In genomic region chr15:73052679-73053397, GRCh38 we compare ENCODE assay signal across 8 cellular contexts. TPM values are rescaled to one million over a fixed set of nuclear protein-coding genes. Genes with fewer than 3 reads are reported as not detected.
A peak's percentile ranks its signal among the peaks of the same experiment; 100 is the strongest.
DNase-seq lines count a peak whose midpoint lies in the region; ATAC-seq and TF ChIP-seq lines count a peak whose summit lies in the region.

No MANE protein-coding gene starts in this region.

- no peak for TF ChIP-seq POLR2A in ovary (IDR thresholded peaks at IDR 0.05)

- peak; percentile 39 for ATAC-seq in GM19023 (IDR thresholded peaks at IDR 0.05; ENCODE audit: unreplicated experiment)
- ATAC-seq in activated naive CD8-positive, alpha-beta T cell treated with anti-CD3 and anti-CD28 coated beads, Interleukin-2, amount 50 U/mL, for 24 hours = peak; percentile 24
- ATAC-seq in left cardiac atrium = peak; percentile 13 to 34
- no peak for ATAC-seq in HG03571 (IDR thresholded peaks at IDR 0.05; ENCODE audit: unreplicated experiment)

- POLR2A ChIA-PET in AG04449 (lab: Yijun Ruan, JAX) = interaction anchor here (1.4 kb wide), 1 partner anchor 280 kb away, joined by 3 read pairs; no protein-coding TSS in a partner anchor

- peak overlapping the region; percentile 87 for H3K9ac ChIP-seq in HUES64 (ENCODE audit: low read depth, low read length)

- H3K27ac Mint-ChIP-seq in activated naive CD8-positive, alpha-beta T cell treated with anti-CD3 and anti-CD28 coated beads, Interleukin-2, amount 50 U/mL, for 24 hours = peak overlapping the region; percentile 34

- H3K4me3 ChIP-seq in AG04449 (ENCODE audit: low read depth, low read length) = peak overlapping the region; percentile 71
- H3K4me3 ChIP-seq in HUES64 (ENCODE audit: low read length) = peak overlapping the region; percentile 91
- peak overlapping the region; percentile 64 for H3K4me3 ChIP-seq in ovary

- no peaks in the 10 kb centered on the region for H3K36me3 Mint-ChIP-seq in activated naive CD8-positive, alpha-beta T cell treated with anti-CD3 and anti-CD28 coated beads, Interleukin-2, amount 50 U/mL, for 24 hours (ENCODE audit: low read depth)

- intact Hi-C loops in left cardiac atrium (cut with DNase I) (no loop called here), ovary (cut with DNase I) (loop anchor here in 1 of 4 donors (10.0 kb wide), 1 partner anchor 258 kb away; no protein-coding TSS in a partner anchor)

- H3K27me3 ChIP-seq in HUES64 (ENCODE audit: insufficient read depth, low read length) (peaks cover 12% of the 10 kb centered on the region), ovary (no peaks in the 10 kb centered on the region)

- under 1% methylated on average over 52 of the region's 59 CpGs for WGBS in HUES64
- 1% methylated on average over 39 to 59 of the region's 59 CpGs for WGBS in ovary, 3 donors

- TF ChIP-seq EP300 in ovary (IDR thresholded peaks at IDR 0.05) = no peak

- H3K27ac ChIP-seq in HUES64 (ENCODE audit: low read depth, low read length) = peak overlapping the region; percentile 88; the same call in 1 of the 2 replicates
- peak overlapping the region; percentile 50 to 86 for H3K27ac ChIP-seq in ovary

- H3K4me1 Mint-ChIP-seq in activated naive CD8-positive, alpha-beta T cell treated with anti-CD3 and anti-CD28 coated beads, Interleukin-2, amount 50 U/mL, for 24 hours = peaks cover 11% of the 10 kb centered on the region

- peaks cover 21% of the 10 kb centered on the region for H3K4me1 ChIP-seq in HUES64 (ENCODE audit: insufficient read depth, low read length)
- H3K4me1 ChIP-seq in ovary (ENCODE audit: insufficient read depth) = peaks cover 2% of the 10 kb centered on the region

- no peak for DNase-seq in AG04449 (ENCODE audit: low read depth, low spot score)
- peak; percentile 61 for DNase-seq in RPMI8226
- peak; percentile 16 for DNase-seq in activated naive CD8-positive, alpha-beta T cell treated with anti-CD3 and anti-CD28 coated beads, Interleukin-2, amount 50 U/mL, for 24 hours
- DNase-seq in left cardiac atrium = peak; percentile 30
- DNase-seq in ovary = peak; percentile 38 to 68 (median 64)

- CTCF ChIA-PET in AG04449 (lab: Yijun Ruan, JAX) = interaction anchor here (0.9 to 1.0 kb wide), 2 partner anchors 21 to 331 kb away, joined by 3 read pairs; no protein-coding TSS in a partner anchor

- TF ChIP-seq CTCF in AG04449 (IDR thresholded peaks at IDR 0.05; ENCODE audit: insufficient read depth, low read length, missing control alignments) = no peak
- TF ChIP-seq CTCF in ovary (IDR thresholded peaks at IDR 0.05) = peak in 1 of 3 donors; percentile 41

- H3K36me3 ChIP-seq in HUES64 (ENCODE audit: insufficient read depth, low read length) (no peaks in the 10 kb centered on the region), ovary (no peaks in the 10 kb centered on the region)

- peaks cover 22% of the 10 kb centered on the region for H3K27me3 Mint-ChIP-seq in activated naive CD8-positive, alpha-beta T cell treated with anti-CD3 and anti-CD28 coated beads, Interleukin-2, amount 50 U/mL, for 24 hours

- peak overlapping the region; percentile 80 for H3K4me3 Mint-ChIP-seq in activated naive CD8-positive, alpha-beta T cell treated with anti-CD3 and anti-CD28 coated beads, Interleukin-2, amount 50 U/mL, for 24 hours

- no peaks in the 10 kb centered on the region for H3K9me3 ChIP-seq in HUES64 (ENCODE audit: insufficient read depth, low read depth, low read length)
- H3K9me3 ChIP-seq in ovary = no peaks in the 10 kb centered on the region

- H3K9me3 Mint-ChIP-seq in activated naive CD8-positive, alpha-beta T cell treated with anti-CD3 and anti-CD28 coated beads, Interleukin-2, amount 50 U/mL, for 24 hours = no peaks in the 10 kb centered on the region

RNA-seq across cellular contexts. Expression of gene NEO1, which starts 0.6 kb away (rescaled TPM):
- 30.6 TPM for polyA plus RNA-seq in HUES64 (2013, experiment 1 of 2)
- 36.3 TPM for polyA plus RNA-seq in HUES64 (2013, experiment 2 of 2)
- total RNA-seq in left cardiac atrium = 10 to 100 TPM; 10.6 to 16.3 TPM
- 10 to 100 TPM; 22.8 to 51.3 (median 40.7) TPM for total RNA-seq in ovary
- 10 to 100 TPM; 23.8 to 54.7 TPM for polyA plus RNA-seq in ovary
